Comparison of ENCODE assay signal across 1 cellular context in the genomic region with DNA sequence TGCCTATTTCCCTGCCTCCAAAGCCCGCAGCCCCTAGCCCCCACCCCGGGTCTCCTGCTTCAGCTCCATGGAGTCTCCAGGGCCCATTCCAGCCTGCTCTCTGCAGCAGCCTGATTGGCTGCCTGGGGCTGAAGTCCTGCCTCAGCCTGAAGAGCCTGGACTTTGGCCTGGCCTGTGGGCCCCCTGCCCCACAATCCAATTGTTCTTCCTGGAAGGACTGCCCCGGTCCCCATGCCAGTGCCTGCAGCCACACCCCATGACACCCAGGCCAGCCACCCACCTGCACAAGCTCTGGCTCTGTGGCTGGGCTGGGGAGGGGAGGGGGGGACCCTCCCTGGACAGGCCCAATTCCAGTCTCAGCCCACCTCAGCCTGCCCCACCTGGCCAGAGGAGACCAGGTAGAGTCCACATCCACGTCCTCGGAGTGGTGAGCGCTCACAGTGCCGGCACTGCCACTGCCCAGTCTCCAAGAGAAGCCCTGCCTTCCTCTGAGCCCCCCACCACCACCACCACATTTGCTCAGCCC.
TF ChIP-seq lines count a peak whose summit lies in the region.

No MANE protein-coding gene starts in this region.

TF ChIP-seq in HepG2, 621 proteins besides CTCF, POLR2A, EP300 and RAD21 (continued from another document and continues in another):
- TF ChIP-seq MEIS1 (CRISPR knock-in tag; IDR thresholded peaks at IDR 0.05; ENCODE audit: borderline replicate concordance): no peak
- peak; percentile 76 for TF ChIP-seq KDM1A (CRISPR knock-in tag; IDR thresholded peaks at IDR 0.05)
- TF ChIP-seq PBX3 (CRISPR knock-in tag; IDR thresholded peaks at IDR 0.05; ENCODE audit: borderline replicate concordance): no peak
- TF ChIP-seq SATB2 (CRISPR knock-in tag; IDR thresholded peaks at IDR 0.05): no peak
- TF ChIP-seq DMAP1 (CRISPR knock-in tag; IDR thresholded peaks at IDR 0.05): peak; percentile 76
- peak; percentile 13; the same call in 1 of the 2 replicates for TF ChIP-seq STAG1 (CRISPR knock-in tag; IDR thresholded peaks at IDR 0.05)
- 0 out of 2 replicates have a peak, but pooled peaks have one; percentile 48 for TF ChIP-seq ZNF136 (CRISPR knock-in tag; IDR thresholded peaks at IDR 0.05; ENCODE audit: low read depth)
- TF ChIP-seq PTBP1 (IDR thresholded peaks at IDR 0.05; ENCODE audit: low read depth, low read length, poor library complexity, severe bottlenecking): no peak
- no peak for TF ChIP-seq NFIB (CRISPR knock-in tag; IDR thresholded peaks at IDR 0.05; ENCODE audit: borderline replicate concordance)
- peak; percentile 83 for TF ChIP-seq NCOA2 (CRISPR knock-in tag; IDR thresholded peaks at IDR 0.05)
- no peak for TF ChIP-seq ZNF496 (CRISPR knock-in tag; IDR thresholded peaks at IDR 0.05; ENCODE audit: insufficient replicate concordance)
- 0 out of 2 replicates have a peak, but pooled peaks have one; percentile 35 for TF ChIP-seq ZNF766 (CRISPR knock-in tag; IDR thresholded peaks at IDR 0.05; ENCODE audit: borderline replicate concordance)
- TF ChIP-seq SRSF4 (IDR thresholded peaks at IDR 0.05; ENCODE audit: low read depth, low read length, poor library complexity, severe bottlenecking): no peak
- no peak for TF ChIP-seq ATF1 (CRISPR knock-in tag; IDR thresholded peaks at IDR 0.05)
- TF ChIP-seq CREB1 (IDR thresholded peaks at IDR 0.05): no peak
- TF ChIP-seq CREB1 (CRISPR knock-in tag; IDR thresholded peaks at IDR 0.05): no peak
- TF ChIP-seq ZIK1 (CRISPR knock-in tag; IDR thresholded peaks at IDR 0.05; ENCODE audit: borderline replicate concordance, low read depth): peak; percentile 27; the same call in 1 of the 2 replicates
- TF ChIP-seq SMARCC2 (IDR thresholded peaks at IDR 0.05): no peak
- peak; percentile 79; the same call in 1 of the 2 replicates for TF ChIP-seq WIZ (CRISPR knock-in tag; IDR thresholded peaks at IDR 0.05)
- peak; percentile 78 for TF ChIP-seq RARA (CRISPR knock-in tag; IDR thresholded peaks at IDR 0.05)
- TF ChIP-seq POLR2G (IDR thresholded peaks at IDR 0.05; ENCODE audit: low read depth, low read length): peak; percentile 53; the same call in 1 of the 2 replicates
- peak; percentile 14; the same call in 1 of the 2 replicates for TF ChIP-seq TOPORS (CRISPR knock-in tag; IDR thresholded peaks at IDR 0.05)
- TF ChIP-seq SKI (IDR thresholded peaks at IDR 0.05; ENCODE audit: partially characterized antibody): no peak
- peak; percentile 98 for TF ChIP-seq SOX5 (CRISPR knock-in tag; IDR thresholded peaks at IDR 0.05; ENCODE audit: borderline replicate concordance)
- peak; percentile 69; the same call in 1 of the 2 replicates for TF ChIP-seq ATF7-NPFF (CRISPR knock-in tag; IDR thresholded peaks at IDR 0.05; ENCODE audit: low read depth)
- no peak for TF ChIP-seq BRCA1 (CRISPR knock-in tag; IDR thresholded peaks at IDR 0.05)
- TF ChIP-seq, protein P1, sequence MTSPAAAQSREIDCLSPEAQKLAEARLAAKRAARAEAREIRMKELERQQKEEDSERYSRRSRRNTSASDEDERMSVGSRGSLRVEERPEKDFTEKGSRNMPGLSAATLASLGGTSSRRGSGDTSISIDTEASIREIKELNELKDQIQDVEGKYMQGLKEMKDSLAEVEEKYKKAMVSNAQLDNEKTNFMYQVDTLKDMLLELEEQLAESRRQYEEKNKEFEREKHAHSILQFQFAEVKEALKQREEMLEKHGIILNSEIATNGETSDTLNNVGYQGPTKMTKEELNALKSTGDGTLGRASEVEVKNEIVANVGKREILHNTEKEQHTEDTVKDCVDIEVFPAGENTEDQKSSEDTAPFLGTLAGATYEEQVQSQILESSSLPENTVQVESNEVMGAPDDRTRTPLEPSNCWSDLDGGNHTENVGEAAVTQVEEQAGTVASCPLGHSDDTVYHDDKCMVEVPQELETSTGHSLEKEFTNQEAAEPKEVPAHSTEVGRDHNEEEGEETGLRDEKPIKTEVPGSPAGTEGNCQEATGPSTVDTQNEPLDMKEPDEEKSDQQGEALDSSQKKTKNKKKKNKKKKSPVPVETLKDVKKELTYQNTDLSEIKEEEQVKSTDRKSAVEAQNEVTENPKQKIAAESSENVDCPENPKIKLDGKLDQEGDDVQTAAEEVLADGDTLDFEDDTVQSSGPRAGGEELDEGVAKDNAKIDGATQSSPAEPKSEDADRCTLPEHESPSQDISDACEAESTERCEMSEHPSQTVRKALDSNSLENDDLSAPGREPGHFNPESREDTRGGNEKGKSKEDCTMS (CRISPR knock-in tag; conservative IDR thresholded peaks at IDR 0.05): no peak
- TF ChIP-seq SP140L (CRISPR knock-in tag; IDR thresholded peaks at IDR 0.05; ENCODE audit: borderline replicate concordance): no peak
- TF ChIP-seq EZH2 (conservative IDR thresholded peaks at IDR 0.05; ENCODE audit: low read depth, low read length): no peak
- peak; percentile 88 for TF ChIP-seq HOXD1 (CRISPR knock-in tag; IDR thresholded peaks at IDR 0.05)
- TF ChIP-seq, protein P2, sequence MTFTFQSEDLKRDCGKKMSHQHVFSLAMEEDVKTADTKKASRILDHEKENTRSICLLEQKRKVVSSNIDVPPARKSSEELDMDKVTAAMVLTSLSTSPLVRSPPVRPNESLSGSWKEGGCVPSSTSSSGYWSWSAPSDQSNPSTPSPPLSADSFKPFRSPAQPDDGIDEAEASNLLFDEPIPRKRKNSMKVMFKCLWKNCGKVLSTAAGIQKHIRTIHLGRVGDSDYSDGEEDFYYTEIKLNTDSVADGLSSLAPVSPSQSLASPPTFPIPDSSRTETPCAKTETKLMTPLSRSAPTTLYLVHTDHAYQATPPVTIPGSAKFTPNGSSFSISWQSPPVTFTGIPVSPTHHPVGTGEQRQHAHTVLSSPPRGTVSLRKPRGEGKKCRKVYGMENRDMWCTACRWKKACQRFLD (CRISPR knock-in tag; IDR thresholded peaks at IDR 0.05; ENCODE audit: borderline replicate concordance): no peak
- TF ChIP-seq ZBTB8A (CRISPR knock-in tag; IDR thresholded peaks at IDR 0.05; ENCODE audit: borderline replicate concordance, low read depth): no peak
- TF ChIP-seq ZNF225 (CRISPR knock-in tag; IDR thresholded peaks at IDR 0.05): peak; percentile 76; the same call in 1 of the 2 replicates
- TF ChIP-seq FOXK2 (IDR thresholded peaks at IDR 0.05): no peak
- TF ChIP-seq ZNF414 (CRISPR knock-in tag; IDR thresholded peaks at IDR 0.05): peak; percentile 87
- TF ChIP-seq NR3C1 (CRISPR knock-in tag; IDR thresholded peaks at IDR 0.05): no peak
- no peak for TF ChIP-seq RFX3 (CRISPR knock-in tag; IDR thresholded peaks at IDR 0.05)
- TF ChIP-seq, protein P3, sequence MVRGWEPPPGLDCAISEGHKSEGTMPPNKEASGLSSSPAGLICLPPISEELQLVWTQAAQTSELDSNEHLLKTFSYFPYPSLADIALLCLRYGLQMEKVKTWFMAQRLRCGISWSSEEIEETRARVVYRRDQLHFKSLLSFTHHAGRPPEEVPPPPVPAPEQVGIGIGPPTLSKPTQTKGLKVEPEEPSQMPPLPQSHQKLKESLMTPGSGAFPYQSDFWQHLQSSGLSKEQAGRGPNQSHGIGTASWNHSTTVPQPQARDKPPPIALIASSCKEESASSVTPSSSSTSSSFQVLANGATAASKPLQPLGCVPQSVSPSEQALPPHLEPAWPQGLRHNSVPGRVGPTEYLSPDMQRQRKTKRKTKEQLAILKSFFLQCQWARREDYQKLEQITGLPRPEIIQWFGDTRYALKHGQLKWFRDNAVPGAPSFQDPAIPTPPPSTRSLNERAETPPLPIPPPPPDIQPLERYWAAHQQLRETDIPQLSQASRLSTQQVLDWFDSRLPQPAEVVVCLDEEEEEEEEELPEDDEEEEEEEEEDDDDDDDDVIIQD (CRISPR knock-in tag; IDR thresholded peaks at IDR 0.05; ENCODE audit: low read depth): peak; percentile 30; the same call in 1 of the 2 replicates
- no peak for TF ChIP-seq ZNF20 (CRISPR knock-in tag; IDR thresholded peaks at IDR 0.05)
- TF ChIP-seq ZFP37 (CRISPR knock-in tag; IDR thresholded peaks at IDR 0.05; ENCODE audit: borderline replicate concordance): 0 out of 2 replicates have a peak, but pooled peaks have one; percentile 63
- no peak for TF ChIP-seq FIP1L1 (IDR thresholded peaks at IDR 0.05; ENCODE audit: borderline replicate concordance, insufficient read depth, low read depth, low read length)
- no peak for TF ChIP-seq ZSCAN22 (CRISPR knock-in tag; IDR thresholded peaks at IDR 0.05)
- TF ChIP-seq, protein P4, sequence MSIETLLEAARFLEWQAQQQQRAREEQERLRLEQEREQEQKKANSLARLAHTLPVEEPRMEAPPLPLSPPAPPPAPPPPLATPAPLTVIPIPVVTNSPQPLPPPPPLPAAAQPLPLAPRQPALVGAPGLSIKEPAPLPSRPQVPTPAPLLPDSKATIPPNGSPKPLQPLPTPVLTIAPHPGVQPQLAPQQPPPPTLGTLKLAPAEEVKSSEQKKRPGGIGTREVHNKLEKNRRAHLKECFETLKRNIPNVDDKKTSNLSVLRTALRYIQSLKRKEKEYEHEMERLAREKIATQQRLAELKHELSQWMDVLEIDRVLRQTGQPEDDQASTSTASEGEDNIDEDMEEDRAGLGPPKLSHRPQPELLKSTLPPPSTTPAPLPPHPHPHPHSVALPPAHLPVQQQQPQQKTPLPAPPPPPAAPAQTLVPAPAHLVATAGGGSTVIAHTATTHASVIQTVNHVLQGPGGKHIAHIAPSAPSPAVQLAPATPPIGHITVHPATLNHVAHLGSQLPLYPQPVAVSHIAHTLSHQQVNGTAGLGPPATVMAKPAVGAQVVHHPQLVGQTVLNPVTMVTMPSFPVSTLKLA (IDR thresholded peaks at IDR 0.05): no peak
- TF ChIP-seq KDM5A (IDR thresholded peaks at IDR 0.05; ENCODE audit: borderline replicate concordance, low read length): no peak
- TF ChIP-seq ZNF577 (CRISPR knock-in tag; IDR thresholded peaks at IDR 0.05; ENCODE audit: borderline replicate concordance, low read depth): no peak
- no peak for TF ChIP-seq ZNF850 (CRISPR knock-in tag; conservative IDR thresholded peaks at IDR 0.05)
- TF ChIP-seq ZNF337 (CRISPR knock-in tag; IDR thresholded peaks at IDR 0.05; ENCODE audit: borderline replicate concordance, low read depth): no peak
- TF ChIP-seq HMGA1 (CRISPR knock-in tag; conservative IDR thresholded peaks at IDR 0.05): no peak
- TF ChIP-seq ZNF256 (CRISPR knock-in tag; conservative IDR thresholded peaks at IDR 0.05): no peak
- TF ChIP-seq E2F5 (CRISPR knock-in tag; conservative IDR thresholded peaks at IDR 0.05): no peak
- no peak for TF ChIP-seq PRDM4 (CRISPR knock-in tag; IDR thresholded peaks at IDR 0.05; ENCODE audit: borderline replicate concordance)
- TF ChIP-seq NFE2 (CRISPR knock-in tag; IDR thresholded peaks at IDR 0.05): no peak
- peak; percentile 69 for TF ChIP-seq HMG20B (CRISPR knock-in tag; conservative IDR thresholded peaks at IDR 0.05)
- TF ChIP-seq ZNF615 (CRISPR knock-in tag; IDR thresholded peaks at IDR 0.05; ENCODE audit: borderline replicate concordance): no peak
- no peak for TF ChIP-seq ELK4 (CRISPR knock-in tag; IDR thresholded peaks at IDR 0.05; ENCODE audit: borderline replicate concordance)
- 0 out of 2 replicates have a peak, but pooled peaks have one; percentile 66 for TF ChIP-seq DNMT3B (CRISPR knock-in tag; conservative IDR thresholded peaks at IDR 0.05)
- no peak for TF ChIP-seq LCORL (IDR thresholded peaks at IDR 0.05)
- peak; percentile 99 for TF ChIP-seq LCORL (CRISPR knock-in tag; IDR thresholded peaks at IDR 0.05)
- no peak for TF ChIP-seq ZNF570 (CRISPR knock-in tag; IDR thresholded peaks at IDR 0.05; ENCODE audit: borderline replicate concordance)
